In genomic region chr9:125701351-125701750, GRCh38 we compare ENCODE assay signal across 10 cellular contexts. TPM values are rescaled to one million over a fixed set of nuclear protein-coding genes. Genes with fewer than 3 reads are reported as not detected.
A peak's percentile ranks its signal among the peaks of the same experiment; 100 is the strongest.
DNase-seq lines count a peak whose midpoint lies in the region; ATAC-seq, FAIRE-seq and TF ChIP-seq lines count a peak whose summit lies in the region.
"Had no signal": no experiment of that assay in that cellular context is flagged by ENCODE, and none has a peak within 500 bp of the region (broad histone marks: within the 10 kb centered on the region; RNA-seq: fewer than 3 reads in every experiment).

No MANE protein-coding gene starts in this region.

- FAIRE-seq in HTR-8/SVneo (lab: Jason Lieb, UNC): no peak
- FAIRE-seq: endometrium had no signal

- no peak for TF ChIP-seq CTCF in astrocyte of the cerebellum (IDR thresholded peaks at IDR 0.05; ENCODE audit: low read depth, low read length, missing control alignments)

- ATAC-seq in activated CD4-positive, CD25-positive, alpha-beta regulatory T cell treated with anti-CD3 and anti-CD28 coated beads, Interleukin-2, amount 50 U/mL, for 24 hours: peak; percentile 79 to 82
- ATAC-seq in HG02852 (IDR thresholded peaks at IDR 0.05; ENCODE audit: unreplicated experiment): peak; percentile 47

- H3K27ac ChIP-seq in mesodermal cell (ENCODE audit: low read depth, low read length, severe bottlenecking): peak overlapping the region; percentile 18

- H3K36me3 ChIP-seq in mesodermal cell (ENCODE audit: control insufficient read depth, insufficient read depth, low read length): peaks cover 7% of the 10 kb centered on the region

- no peak for DNase-seq in activated CD4-positive, CD25-positive, alpha-beta regulatory T cell (lab: John Stamatoyannopoulos, UW)
- DNase-seq in astrocyte of the cerebellum (ENCODE audit: low read depth): peak; percentile 23
- DNase-seq in GM19238 (ENCODE audit: insufficient read length, low spot score): no peak
- no peak for DNase-seq in activated CD8-positive, alpha-beta memory T cell treated with anti-CD3 and anti-CD28 coated beads for 24 hours
- DNase-seq in HTR-8/SVneo (ENCODE audit: insufficient read length, low spot score): no peak
- DNase-seq: NCI-H774 had no signal

- H3K4me1 ChIP-seq in mesodermal cell (ENCODE audit: control insufficient read depth, insufficient read depth, low read length, poor library complexity, severe bottlenecking): peaks cover 19% of the 10 kb centered on the region

- H3K9me3 ChIP-seq in mesodermal cell (ENCODE audit: control insufficient read depth, low read length): no peaks in the 10 kb centered on the region

- 25 to 26% methylated on average over 5 of the region's 6 CpGs for WGBS in mesodermal cell (ENCODE audit: insufficient coverage in 2 of 2), 2 experiments

- H3K4me3 ChIP-seq in astrocyte of the cerebellum (ENCODE audit: low read depth, low read length): no peak overlapping the region
- no peak overlapping the region for H3K4me3 ChIP-seq in mesodermal cell (ENCODE audit: extremely low read depth, insufficient read depth, low read length, poor library complexity, severe bottlenecking)

- in situ Hi-C loops in astrocyte of the cerebellum (cut with HindIII; ENCODE audit: low sequenced_read_pairs): no loop called here

RNA-seq across cellular contexts. Expression of gene MAPKAP1, which starts 5.7 kb away (rescaled TPM):
- 86.4 TPM for polyA plus RNA-seq in mesodermal cell (2013, experiment 1 of 2)
- polyA plus RNA-seq in mesodermal cell (2013, experiment 2 of 2): 74.2 TPM

RNA-seq across cellular contexts. Expression of gene PBX3, which starts 45.8 kb away (rescaled TPM):
- 61.6 TPM for polyA plus RNA-seq in mesodermal cell (2013, experiment 1 of 2)
- polyA plus RNA-seq in mesodermal cell (2013, experiment 2 of 2): 60.1 TPM
